8 cellular contexts compared by ENCODE assay signal in the genomic region with DNA sequence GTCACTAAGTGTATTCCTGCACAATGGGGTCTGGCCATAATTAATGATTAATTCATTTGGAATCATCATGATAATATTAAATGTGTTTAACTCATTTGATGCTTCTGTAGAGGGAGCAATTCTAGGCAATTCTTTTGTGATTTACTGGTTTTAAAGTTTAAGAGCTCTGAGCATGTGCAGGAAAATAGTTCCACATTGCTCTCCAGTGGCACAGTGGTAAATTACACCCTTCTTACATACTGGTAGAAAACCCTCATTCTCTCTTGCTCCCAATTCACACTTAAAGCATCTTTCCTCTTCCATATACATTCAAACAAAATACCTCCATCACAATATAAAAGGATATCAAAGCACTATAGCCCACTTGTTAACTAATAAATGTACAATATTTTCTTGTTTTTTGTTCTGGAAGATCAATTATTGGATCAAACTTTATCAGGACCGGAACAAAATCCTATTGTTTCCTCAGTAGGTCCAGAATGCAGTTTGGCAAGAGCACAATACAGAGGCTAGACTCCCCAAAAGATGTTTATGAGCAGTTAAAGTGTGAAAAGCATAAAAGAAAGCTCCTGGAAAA.
A peak's percentile ranks its signal among the peaks of the same experiment; 100 is the strongest.
DNase-seq lines count a peak whose midpoint lies in the region; ATAC-seq, FAIRE-seq and TF ChIP-seq lines count a peak whose summit lies in the region.

No MANE protein-coding gene starts in this region.

- dilution Hi-C loops in IMR-90 (cut with HindIII; ENCODE audit: low sequenced_read_pairs, unreplicated experiment), result no loop called here

- no peak overlapping the region for H4K91ac ChIP-seq in IMR-90 (ENCODE audit: insufficient read depth, low read depth, low read length)

- TF ChIP-seq POLR2A in IMR-90 (IDR thresholded peaks at IDR 0.05; ENCODE audit: low read depth, low read length) (no peak), sigmoid colon (IDR thresholded peaks at IDR 0.05) (no peak)

- H3K27me3 ChIP-seq in IMR-90 (ENCODE audit: control insufficient read depth, insufficient read depth, low read length) (no peaks in the 10 kb centered on the region), sigmoid colon (no peaks in the 10 kb centered on the region)

- H2AFZ ChIP-seq in IMR-90 (replicated peaks; ENCODE audit: low read length, poor library complexity), result no peak overlapping the region

- ATAC-seq in IMR-90 (ENCODE audit: low read depth) (peak; percentile 56), GM19452 (IDR thresholded peaks at IDR 0.05; ENCODE audit: unreplicated experiment) (no peak)

- no peak overlapping the region for H2AK9ac ChIP-seq in IMR-90 (replicated peaks; ENCODE audit: low read depth, low read length, poor library complexity)

- no peak overlapping the region for H2AK5ac ChIP-seq in IMR-90 (ENCODE audit: low read depth, low read length)

- H3K9me3 ChIP-seq in IMR-90 (ENCODE audit: control insufficient read depth, insufficient read depth, low read length) (0 out of 2 replicates have a peak, but pooled peaks cover 1% of the 10 kb centered on the region), SK-N-MC (ENCODE audit: low read depth, low read length) (no peaks in the 10 kb centered on the region), sigmoid colon (no peaks in the 10 kb centered on the region)

- H3K27ac ChIP-seq in IMR-90 (ENCODE audit: insufficient read depth, low read length) (no peak overlapping the region), SK-N-MC (no peak overlapping the region), sigmoid colon (no peak overlapping the region)

- POLR2A ChIA-PET in IMR-90 (lab: Charles Lee; ENCODE audit: unreplicated experiment), result no interaction called here

- H3K23ac ChIP-seq in IMR-90 (ENCODE audit: low read depth, low read length), result no peak overlapping the region

- H3K4me1 ChIP-seq in IMR-90 (ENCODE audit: control insufficient read depth, insufficient read depth, low read length), result no peaks in the 10 kb centered on the region
- H3K4me1 ChIP-seq in sigmoid colon, result no peaks in the 10 kb centered on the region

- no peaks in the 10 kb centered on the region for H4K20me1 ChIP-seq in IMR-90 (ENCODE audit: insufficient read depth, low read length)

- H3K4me3 ChIP-seq in IMR-90 (ENCODE audit: insufficient read depth, low read depth, low read length) (no peak overlapping the region), SK-N-MC (no peak overlapping the region), sigmoid colon (no peak overlapping the region)

- H3K56ac ChIP-seq in IMR-90 (ENCODE audit: extremely low read depth, insufficient read depth, low read length), result no peak overlapping the region

- in situ Hi-C loops in IMR-90 (cut with MboI; ENCODE audit: low sequenced_read_pairs), result no loop called here

- H2BK5ac ChIP-seq in IMR-90 (ENCODE audit: low read depth, low read length, poor library complexity, severe bottlenecking), result no peak overlapping the region

- no peaks in the 10 kb centered on the region for H3K9me1 ChIP-seq in IMR-90 (ENCODE audit: insufficient read depth, low read length)

- no peak overlapping the region for H3K4ac ChIP-seq in IMR-90 (ENCODE audit: low read depth, low read length)

- no peak for TF ChIP-seq EP300 in sigmoid colon (IDR thresholded peaks at IDR 0.05)

- H2BK120ac ChIP-seq in IMR-90 (ENCODE audit: low read depth, low read length), result no peak overlapping the region

- FAIRE-seq in islet of Langerhans (lab: Jason Lieb, UNC) (peak; percentile 83), RCC 7860 (lab: Jason Lieb, UNC) (no peak)

- TF ChIP-seq RAD21 in IMR-90 (IDR thresholded peaks at IDR 0.05; ENCODE audit: low read length), result peak; percentile 26

- no peak overlapping the region for H3K18ac ChIP-seq in IMR-90 (ENCODE audit: low read depth, low read length)

- intact Hi-C loops in IMR-90 (cut with micrococcal nuclease), result no loop called here
- intact Hi-C loops in sigmoid colon (cut with DNase I), result no loop called here

- H3K79me1 ChIP-seq in IMR-90 (ENCODE audit: low read depth in 1 of 2, low read length in 2 of 2), result no peaks in the 10 kb centered on the region

- TF ChIP-seq CTCF in IMR-90 (conservative IDR thresholded peaks at IDR 0.05; ENCODE audit: low read depth, low read length), result peak; percentile 44
- TF ChIP-seq CTCF in sigmoid colon (IDR thresholded peaks at IDR 0.05), result no peak

- H4K8ac ChIP-seq in IMR-90 (ENCODE audit: low read depth in 2 of 2, low read length in 2 of 2), result no peak overlapping the region

- no peak overlapping the region for H3K14ac ChIP-seq in IMR-90 (replicated peaks; ENCODE audit: low read depth, low read length)

- no CpG with 5 or more reads among the region's 1 CpG for WGBS in IMR-90 (ENCODE audit: extremely low coverage in 2 of 2, insufficient read length in 1 of 2), 2 experiments
- 91 to 95% methylated on average over 1 of the region's 1 CpG for WGBS in sigmoid colon, 2 donors

- DNase-seq in NCI-H82 (lab: John Stamatoyannopoulos, UW) (peak; percentile 57), NCI-H82 treated with DMSO at 0.1 percent for 48 hours (lab: John Stamatoyannopoulos, UW; ENCODE audit: unreplicated experiment) (no peak), IMR-90 (peak; percentile 31), SK-N-MC (ENCODE audit: low read depth, low spot score) (peak; percentile 59), sigmoid colon (no peak), RCC 7860 (ENCODE audit: low spot score) (no peak)

- no TSS peak for BruUV-seq in IMR-90 (replicated peaks; lab: Mats Ljungman, UMichigan)

- no peaks in the 10 kb centered on the region for H3K36me3 ChIP-seq in IMR-90 (ENCODE audit: control insufficient read depth, insufficient read depth, low read length)
- no peaks in the 10 kb centered on the region for H3K36me3 ChIP-seq in SK-N-MC (ENCODE audit: insufficient read depth, low read length)
- no peaks in the 10 kb centered on the region for H3K36me3 ChIP-seq in sigmoid colon

- H2BK20ac ChIP-seq in IMR-90 (ENCODE audit: low read depth, low read length), result no peak overlapping the region

- no peak overlapping the region for H2BK15ac ChIP-seq in IMR-90 (ENCODE audit: low read depth, low read length)

- H3K9ac ChIP-seq in IMR-90 (ENCODE audit: low read depth, low read length) (no peak overlapping the region), SK-N-MC (ENCODE audit: insufficient read length) (no peak overlapping the region)

- CTCF ChIA-PET in IMR-90 (lab: Yijun Ruan, JAX), result interaction anchor here (1.7 kb wide), 1 partner anchor 31 kb away, joined by 4 read pairs; no protein-coding TSS in a partner anchor

- H3K4me2 ChIP-seq in IMR-90 (ENCODE audit: low read depth, low read length), result no peak overlapping the region

- H4K5ac ChIP-seq in IMR-90 (ENCODE audit: low read depth, low read length), result no peak overlapping the region

TF ChIP-seq in IMR-90, 13 proteins besides CTCF, POLR2A, EP300 and RAD21:
- TF ChIP-seq NFE2L2 (IDR thresholded peaks at IDR 0.05; ENCODE audit: low read depth, low read length) (no peak), BHLHE40 (IDR thresholded peaks at IDR 0.05; ENCODE audit: low read depth, low read length) (no peak), MAZ (IDR thresholded peaks at IDR 0.05; ENCODE audit: borderline replicate concordance, low read depth, low read length) (no peak), SMC3 (IDR thresholded peaks at IDR 0.05; ENCODE audit: low read depth, low read length) (peak; percentile 26; the same call in 1 of the 2 replicates)

Comparison
In these comparisons a context has a peak if more than half of its experiments do, and no peak if none do; other contexts are left out.
1. DNase-seq: peak in NCI-H82 (single experiment), IMR-90 (single experiment) and SK-N-MC (single experiment); none in NCI-H82 treated with DMSO at 0.1 percent for 48 hours (single experiment), sigmoid colon (single experiment) and RCC 7860 (single experiment).